ENCODE assay signal across 8 cellular contexts in genomic region chr4:122827258-122827887, GRCh38. TPM values are rescaled to one million over a fixed set of nuclear protein-coding genes. Genes with fewer than 3 reads are reported as not detected.
A peak's percentile ranks its signal among the peaks of the same experiment; 100 is the strongest.
DNase-seq lines count a peak whose midpoint lies in the region; ATAC-seq and TF ChIP-seq lines count a peak whose summit lies in the region.

No MANE protein-coding gene starts in this region.

- intact Hi-C loops in left colon (cut with DNase I, micrococcal nuclease): no loop called here

- peak; percentile 72 for ATAC-seq in GM19324 (IDR thresholded peaks at IDR 0.05; ENCODE audit: low FRiP score, unreplicated experiment)
- peak; percentile 36 for ATAC-seq in HG03280 (IDR thresholded peaks at IDR 0.05; ENCODE audit: unreplicated experiment)
- peak; percentile 61 for ATAC-seq in SK-N-SH treated with all-trans-retinoic acid at 6 μM for 48 hours
- ATAC-seq in left colon: peak; percentile 52

- H3K4me3 ChIP-seq in choroid plexus epithelial cell (ENCODE audit: low read depth, low read length): peak overlapping the region; percentile 82

- DNase-seq in DMS53 (lab: John Stamatoyannopoulos, UW): peak; percentile 57
- peak; percentile 39 for DNase-seq in choroid plexus epithelial cell (ENCODE audit: low read depth)
- peak; percentile 29 to 38 for DNase-seq in left colon
- peak; percentile 4 for DNase-seq in stimulated activated CD4-positive, alpha-beta T cell treated with anti-CD3 and anti-CD28 coated beads, Interleukin-4, amount 100 ng/mL, for 48 hours (ENCODE audit: low read depth in 2 of 2)
- DNase-seq in NCI-H1694 (lab: John Stamatoyannopoulos, UW): no peak

- TF ChIP-seq CTCF in choroid plexus epithelial cell (conservative IDR thresholded peaks at IDR 0.05; ENCODE audit: low read depth, low read length): peak; percentile 30

TF ChIP-seq in SK-N-SH treated with all-trans-retinoic acid at 6 μM for 48 hours, 23 proteins besides CTCF, POLR2A, EP300 and RAD21:
- TF ChIP-seq OSR1 (CRISPR knock-in tag; IDR thresholded peaks at IDR 0.05) (no peak), ARNTL (CRISPR knock-in tag; IDR thresholded peaks at IDR 0.05; ENCODE audit: borderline replicate concordance, low read depth) (no peak), ZNF565 (CRISPR knock-in tag; conservative IDR thresholded peaks at IDR 0.05; ENCODE audit: low read depth) (no peak), TSHZ2 (CRISPR knock-in tag; IDR thresholded peaks at IDR 0.05) (no peak), CSRNP3 (CRISPR knock-in tag; IDR thresholded peaks at IDR 0.05) (no peak), ZFP3 (CRISPR knock-in tag; IDR thresholded peaks at IDR 0.05) (no peak), CREB5 (CRISPR knock-in tag; IDR thresholded peaks at IDR 0.05; ENCODE audit: low read depth) (no peak), TOX (CRISPR knock-in tag; IDR thresholded peaks at IDR 0.05; ENCODE audit: borderline replicate concordance) (no peak), RARB (CRISPR knock-in tag; IDR thresholded peaks at IDR 0.05) (no peak), ZNF70 (CRISPR knock-in tag; IDR thresholded peaks at IDR 0.05) (no peak), ZC3H10 (CRISPR knock-in tag; IDR thresholded peaks at IDR 0.05) (no peak)

RNA-seq across cellular contexts. Expression of gene FGF2, which starts 0.7 kb away (rescaled TPM):
- total RNA-seq in left colon: 1 to 10 TPM; 1.3 to 4.1 TPM
